15 cellular contexts compared by ENCODE assay signal in the genomic region with DNA sequence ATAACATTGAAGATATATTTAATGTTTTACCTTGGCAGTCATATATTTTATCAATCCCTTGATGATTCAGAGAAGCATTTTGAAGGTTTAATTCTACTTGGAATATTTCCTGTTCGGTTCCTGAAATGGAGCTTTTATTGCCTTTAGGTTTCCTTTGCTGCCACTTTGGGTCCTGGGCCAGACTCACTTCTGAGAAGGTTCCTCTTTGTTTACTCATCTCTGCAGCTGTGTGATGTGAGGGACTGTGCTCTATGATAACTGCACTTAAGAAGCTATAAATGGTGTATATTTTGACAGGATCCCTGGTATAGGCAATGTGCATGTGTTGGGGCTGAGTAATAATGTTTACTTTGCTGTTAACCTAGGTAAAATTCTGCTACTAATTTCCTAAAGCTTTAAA. TPM values are rescaled to one million over a fixed set of nuclear protein-coding genes. Genes with fewer than 3 reads are reported as not detected.
DNase-seq lines count a peak whose midpoint lies in the region; ATAC-seq, FAIRE-seq and TF ChIP-seq lines count a peak whose summit lies in the region.
"Not testable (repeated sequence)": the region's sequence is repeated elsewhere in the genome, so short reads cannot be mapped to it uniquely, and the experiment has no call there.
"Had no signal": no experiment of that assay in that cellular context is flagged by ENCODE, and none has a peak within 500 bp of the region (broad histone marks: within the 10 kb centered on the region; RNA-seq: fewer than 3 reads in every experiment).

A gene (minus strand): TSS at position 262 of the 400 bp plus-strand sequence. CDS start 45 bp downstream, at position 217.

- not testable (repeated sequence) for H3K4me3 ChIP-seq in ACC112 (ENCODE audit: low read depth, low read length); PC-3 (ENCODE audit: low read length); brain microvascular endothelial cell (ENCODE audit: low read depth, low read length)

- peak within 1 kb of the TSS; percentile 15 for H3K27ac Mint-ChIP-seq in activated CD8-positive, alpha-beta memory T cell treated with anti-CD3 and anti-CD28 coated beads, Interleukin-2, amount 10 ng/mL, durations not matched to agents 7 days and 5 days
- H3K27ac Mint-ChIP-seq in stimulated activated effector memory CD8-positive, alpha-beta T cell treated with anti-CD3 and anti-CD28 coated beads, Interleukin-12 subunit alpha, Interleukin-12 subunit beta, amount 100 ng/mL, for 72 hours = not testable (repeated sequence)

- not testable (repeated sequence) for BruUV-seq in PC-3 (replicated peaks; lab: Mats Ljungman, UMichigan)

- H2AFZ ChIP-seq in ACC112 (ENCODE audit: low read length, unreplicated experiment) = peak within 1 kb of the TSS; percentile 38
- H2AFZ ChIP-seq in PC-3 (ENCODE audit: low read length) = not testable (repeated sequence)

- H3K4me1 ChIP-seq in ACC112 (ENCODE audit: control insufficient read depth, insufficient read depth, low read length, unreplicated experiment) = peaks cover 12% of the 10 kb centered on the region
- not testable (repeated sequence) for H3K4me1 ChIP-seq in PC-3 (ENCODE audit: insufficient read depth, low read length); foreskin keratinocyte

- TF ChIP-seq CTCF in PC-3 (conservative IDR thresholded peaks at IDR 0.05; ENCODE audit: low read depth, low read length); brain microvascular endothelial cell (IDR thresholded peaks at IDR 0.05; ENCODE audit: low read depth, low read length, missing control alignments); foreskin keratinocyte (conservative IDR thresholded peaks at IDR 0.05): not testable (repeated sequence)

- not testable (repeated sequence) for H3K9me3 ChIP-seq in PC-3 (ENCODE audit: low read length)

- not testable (repeated sequence) for H3K4me1 Mint-ChIP-seq in activated CD8-positive, alpha-beta memory T cell treated with anti-CD3 and anti-CD28 coated beads, Interleukin-2, amount 10 ng/mL, durations not matched to agents 7 days and 5 days; stimulated activated effector memory CD8-positive, alpha-beta T cell treated with anti-CD3 and anti-CD28 coated beads, Interleukin-12 subunit alpha, Interleukin-12 subunit beta, amount 100 ng/mL, for 72 hours

- POLR2A ChIA-PET in PC-3 (lab: Charles Lee; ENCODE audit: unreplicated experiment) = interaction anchor here (0.6 kb wide), 1 partner anchor 23 kb away, joined by 5 read pairs; no protein-coding TSS in a partner anchor

- CTCF ChIA-PET in PC-3 (lab: Charles Lee); activated CD8-positive, alpha-beta memory T cell treated with anti-CD3 and anti-CD28 coated beads, Interleukin-2, amount 10 ng/mL, durations not matched to agents 7 days and 5 days (lab: Charles Lee): not testable (repeated sequence)

- peak; percentile 46 for FAIRE-seq in GM12892 (lab: Jason Lieb, UNC)

- H3K79me2 ChIP-seq in ACC112 (ENCODE audit: control insufficient read depth, insufficient read depth, low read length, unreplicated experiment); PC-3 (ENCODE audit: low read length): not testable (repeated sequence)

- in situ Hi-C loops in brain microvascular endothelial cell (cut with HindIII; ENCODE audit: low pct_ligation_motif_present, low sequenced_read_pairs) = not testable (repeated sequence)

- intact Hi-C loops in PC-3 (cut with micrococcal nuclease) = not testable (repeated sequence)

- peak within 1 kb of the TSS; percentile 55 for H3K4me3 Mint-ChIP-seq in activated CD8-positive, alpha-beta memory T cell treated with anti-CD3 and anti-CD28 coated beads, Interleukin-2, amount 10 ng/mL, durations not matched to agents 7 days and 5 days
- peak within 1 kb of the TSS; percentile 26 for H3K4me3 Mint-ChIP-seq in stimulated activated effector memory CD8-positive, alpha-beta T cell treated with anti-CD3 and anti-CD28 coated beads, Interleukin-12 subunit alpha, Interleukin-12 subunit beta, amount 100 ng/mL, for 72 hours

- not testable (repeated sequence) for H3K27me3 Mint-ChIP-seq in activated CD8-positive, alpha-beta memory T cell treated with anti-CD3 and anti-CD28 coated beads, Interleukin-2, amount 10 ng/mL, durations not matched to agents 7 days and 5 days

- not testable (repeated sequence) for H3K36me3 Mint-ChIP-seq in activated CD8-positive, alpha-beta memory T cell treated with anti-CD3 and anti-CD28 coated beads, Interleukin-2, amount 10 ng/mL, durations not matched to agents 7 days and 5 days
- peaks cover 31% of the 10 kb centered on the region for H3K36me3 Mint-ChIP-seq in stimulated activated effector memory CD8-positive, alpha-beta T cell treated with anti-CD3 and anti-CD28 coated beads, Interleukin-12 subunit alpha, Interleukin-12 subunit beta, amount 100 ng/mL, for 72 hours

- H3F3A ChIP-seq in PC-3 (ENCODE audit: low read length, unreplicated experiment) = not testable (repeated sequence)

- H3K27me3 ChIP-seq in ACC112 (ENCODE audit: insufficient read depth, low read length); PC-3 (ENCODE audit: low read length); brain microvascular endothelial cell (replicated peaks); foreskin keratinocyte: not testable (repeated sequence)

- DNase-seq in GM12892 (ENCODE audit: insufficient read length); activated CD8-positive, alpha-beta memory T cell treated with anti-CD3 and anti-CD28 coated beads, Interleukin-2, amount 10 ng/mL, durations not matched to agents 7 days and 5 days; stimulated activated effector memory CD8-positive, alpha-beta T cell treated with anti-CD3 and anti-CD28 coated beads, Interleukin-12 subunit alpha, Interleukin-12 subunit beta, amount 100 ng/mL, for 72 hours (ENCODE audit: low spot score in 2 of 2): not testable (repeated sequence)
- DNase-seq in MV-4-11 (lab: John Stamatoyannopoulos, UW) (peak; percentile 55), PC-3 (peak; percentile 62), brain microvascular endothelial cell (peak; percentile 13), foreskin keratinocyte (peak; percentile 14 to 30)

- not testable (repeated sequence) for TF ChIP-seq POLR2A in GM12892 (IDR thresholded peaks at IDR 0.05; ENCODE audit: low read depth, low read length)

- peak within 1 kb of the TSS; percentile 36; the same call in 1 of the 2 replicates for H3K27ac ChIP-seq in ACC112 (ENCODE audit: low read depth, low read length)
- H3K27ac ChIP-seq in PC-3 (ENCODE audit: low read length); brain microvascular endothelial cell; foreskin keratinocyte: not testable (repeated sequence)

- not testable (repeated sequence) for H3K4me2 ChIP-seq in PC-3 (ENCODE audit: low read length)

- peak; percentile 71 for ATAC-seq in PC-3
- not testable (repeated sequence) for ATAC-seq in activated CD8-positive, alpha-beta memory T cell treated with anti-CD3 and anti-CD28 coated beads, Interleukin-2, amount 10 ng/mL, durations not matched to agents 7 days and 5 days; foreskin keratinocyte; stimulated activated effector memory CD8-positive, alpha-beta T cell treated with anti-CD3 and anti-CD28 coated beads, Interleukin-12 subunit alpha, Interleukin-12 subunit beta, amount 100 ng/mL, for 72 hours

- H3K9me2 ChIP-seq in PC-3 (replicated peaks; ENCODE audit: low read length) = not testable (repeated sequence)

- H3K9ac ChIP-seq in PC-3 (ENCODE audit: low read length) = not testable (repeated sequence)

- not testable (repeated sequence) for H3K9me3 Mint-ChIP-seq in activated CD8-positive, alpha-beta memory T cell treated with anti-CD3 and anti-CD28 coated beads, Interleukin-2, amount 10 ng/mL, durations not matched to agents 7 days and 5 days (ENCODE audit: low read depth); stimulated activated effector memory CD8-positive, alpha-beta T cell treated with anti-CD3 and anti-CD28 coated beads, Interleukin-12 subunit alpha, Interleukin-12 subunit beta, amount 100 ng/mL, for 72 hours

- H4K20me1 ChIP-seq in PC-3 (ENCODE audit: low read length) = not testable (repeated sequence)

- not testable (repeated sequence) for H3K36me3 ChIP-seq in ACC112 (ENCODE audit: insufficient read depth, low read length); PC-3 (ENCODE audit: low read depth, low read length); brain microvascular endothelial cell (replicated peaks)

RNA-seq across cellular contexts. Expression of the gene that starts here (rescaled TPM):
- polyA plus RNA-seq in GM12892 (2012; ENCODE audit: missing spikeins) = not detected
- total RNA-seq in PC-3 (2014; rRNA removed) (not detected in 2 replicates), foreskin keratinocyte (not detected in 2 replicates)
- total RNA-seq in activated CD8-positive, alpha-beta memory T cell treated with anti-CD3 and anti-CD28 coated beads, Interleukin-2, amount 10 ng/mL, durations not matched to agents 7 days and 5 days = 1 to 10 TPM; 6.2 to 9.9 TPM
- not detected in 2 replicates for polyA plus RNA-seq in foreskin keratinocyte
- total RNA-seq: activated CD4-positive, alpha-beta T cell treated with anti-CD3 and anti-CD28 coated beads, Interleukin-2, amount 10 ng/mL, durations not matched to agents 24 days and 14 days; body of pancreas; Calu3; fibroblast of lung; hepatocyte; WTC11 had no signal
- polyA plus RNA-seq: CD14-positive monocyte, fibroblast of lung, hepatocyte had no signal

Comparison
In these comparisons a context has a peak if more than half of its experiments do, and no peak if none do; other contexts are left out.
1. Peak in DNase-seq and ATAC-seq in PC-3; RNA of the gene not detected or under 1 TPM.
2. Peak in DNase-seq in foreskin keratinocyte; RNA of the gene not detected or under 1 TPM.